ENCODE assay signal across 1 cellular context in the genomic region with DNA sequence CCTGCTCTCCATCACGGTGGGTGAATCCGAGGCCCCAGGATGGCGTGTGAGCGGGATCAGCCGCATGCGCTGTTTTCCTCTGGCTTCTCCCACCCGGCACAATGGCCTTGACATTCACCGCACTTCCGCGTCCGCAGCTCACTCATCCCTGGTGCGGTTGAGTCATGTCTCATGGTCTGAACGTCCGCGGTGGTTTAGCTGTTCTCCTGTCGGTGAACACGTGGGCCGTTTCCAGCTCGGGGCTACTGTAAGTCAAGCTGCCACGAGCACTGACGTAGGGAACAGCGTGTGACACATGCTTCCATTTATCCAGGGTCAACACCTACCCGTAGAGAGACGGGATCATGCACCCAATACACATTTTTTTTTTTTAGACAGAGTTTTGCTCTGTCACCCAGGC.
TF ChIP-seq lines count a peak whose summit lies in the region.

No MANE protein-coding gene starts in this region.

TF ChIP-seq in K562, 482 proteins besides CTCF, POLR2A, EP300 and RAD21 (continued from another document and continues in another):
- TF ChIP-seq, protein P1, sequence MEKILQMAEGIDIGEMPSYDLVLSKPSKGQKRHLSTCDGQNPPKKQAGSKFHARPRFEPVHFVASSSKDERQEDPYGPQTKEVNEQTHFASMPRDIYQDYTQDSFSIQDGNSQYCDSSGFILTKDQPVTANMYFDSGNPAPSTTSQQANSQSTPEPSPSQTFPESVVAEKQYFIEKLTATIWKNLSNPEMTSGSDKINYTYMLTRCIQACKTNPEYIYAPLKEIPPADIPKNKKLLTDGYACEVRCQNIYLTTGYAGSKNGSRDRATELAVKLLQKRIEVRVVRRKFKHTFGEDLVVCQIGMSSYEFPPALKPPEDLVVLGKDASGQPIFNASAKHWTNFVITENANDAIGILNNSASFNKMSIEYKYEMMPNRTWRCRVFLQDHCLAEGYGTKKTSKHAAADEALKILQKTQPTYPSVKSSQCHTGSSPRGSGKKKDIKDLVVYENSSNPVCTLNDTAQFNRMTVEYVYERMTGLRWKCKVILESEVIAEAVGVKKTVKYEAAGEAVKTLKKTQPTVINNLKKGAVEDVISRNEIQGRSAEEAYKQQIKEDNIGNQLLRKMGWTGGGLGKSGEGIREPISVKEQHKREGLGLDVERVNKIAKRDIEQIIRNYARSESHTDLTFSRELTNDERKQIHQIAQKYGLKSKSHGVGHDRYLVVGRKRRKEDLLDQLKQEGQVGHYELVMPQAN (IDR thresholded peaks at IDR 0.05; ENCODE audit: borderline replicate concordance) = peak; percentile 54; the same call in 1 of the 2 replicates
- TF ChIP-seq, protein P2, sequence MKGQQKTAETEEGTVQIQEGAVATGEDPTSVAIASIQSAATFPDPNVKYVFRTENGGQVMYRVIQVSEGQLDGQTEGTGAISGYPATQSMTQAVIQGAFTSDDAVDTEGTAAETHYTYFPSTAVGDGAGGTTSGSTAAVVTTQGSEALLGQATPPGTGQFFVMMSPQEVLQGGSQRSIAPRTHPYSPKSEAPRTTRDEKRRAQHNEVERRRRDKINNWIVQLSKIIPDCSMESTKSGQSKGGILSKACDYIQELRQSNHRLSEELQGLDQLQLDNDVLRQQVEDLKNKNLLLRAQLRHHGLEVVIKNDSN (CRISPR knock-in tag; IDR thresholded peaks at IDR 0.05) = peak; percentile 77
- TF ChIP-seq, protein P3, sequence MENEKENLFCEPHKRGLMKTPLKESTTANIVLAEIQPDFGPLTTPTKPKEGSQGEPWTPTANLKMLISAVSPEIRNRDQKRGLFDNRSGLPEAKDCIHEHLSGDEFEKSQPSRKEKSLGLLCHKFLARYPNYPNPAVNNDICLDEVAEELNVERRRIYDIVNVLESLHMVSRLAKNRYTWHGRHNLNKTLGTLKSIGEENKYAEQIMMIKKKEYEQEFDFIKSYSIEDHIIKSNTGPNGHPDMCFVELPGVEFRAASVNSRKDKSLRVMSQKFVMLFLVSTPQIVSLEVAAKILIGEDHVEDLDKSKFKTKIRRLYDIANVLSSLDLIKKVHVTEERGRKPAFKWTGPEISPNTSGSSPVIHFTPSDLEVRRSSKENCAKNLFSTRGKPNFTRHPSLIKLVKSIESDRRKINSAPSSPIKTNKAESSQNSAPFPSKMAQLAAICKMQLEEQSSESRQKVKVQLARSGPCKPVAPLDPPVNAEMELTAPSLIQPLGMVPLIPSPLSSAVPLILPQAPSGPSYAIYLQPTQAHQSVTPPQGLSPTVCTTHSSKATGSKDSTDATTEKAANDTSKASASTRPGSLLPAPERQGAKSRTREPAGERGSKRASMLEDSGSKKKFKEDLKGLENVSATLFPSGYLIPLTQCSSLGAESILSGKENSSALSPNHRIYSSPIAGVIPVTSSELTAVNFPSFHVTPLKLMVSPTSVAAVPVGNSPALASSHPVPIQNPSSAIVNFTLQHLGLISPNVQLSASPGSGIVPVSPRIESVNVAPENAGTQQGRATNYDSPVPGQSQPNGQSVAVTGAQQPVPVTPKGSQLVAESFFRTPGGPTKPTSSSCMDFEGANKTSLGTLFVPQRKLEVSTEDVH (IDR thresholded peaks at IDR 0.05; ENCODE audit: low read depth, partially characterized antibody) = no peak
- TF ChIP-seq RBM34 (IDR thresholded peaks at IDR 0.05; ENCODE audit: borderline replicate concordance, insufficient read depth, low read length) (no peak), NUFIP1 (IDR thresholded peaks at IDR 0.05; ENCODE audit: partially characterized antibody) (no peak), ZC3H4 (CRISPR knock-in tag; IDR thresholded peaks at IDR 0.05; ENCODE audit: borderline replicate concordance) (no peak), FOSL1 (tag; conservative IDR thresholded peaks at IDR 0.05) (peak; percentile 81), HMG20B (CRISPR knock-in tag; IDR thresholded peaks at IDR 0.05) (no peak), CREM (IDR thresholded peaks at IDR 0.05; ENCODE audit: low read depth) (peak; percentile 55), SLC30A9 (CRISPR knock-in tag; IDR thresholded peaks at IDR 0.05) (no peak), ZNF146 (CRISPR knock-in tag; IDR thresholded peaks at IDR 0.05; ENCODE audit: unreplicated experiment) (no peak), HDAC6 (IDR thresholded peaks at IDR 0.05; ENCODE audit: low read depth, low read length) (no peak), SIN3B (IDR thresholded peaks at IDR 0.05; ENCODE audit: low read depth) (no peak), STAT5A (IDR thresholded peaks at IDR 0.05; ENCODE audit: borderline replicate concordance, low read length) (no peak), HDAC1 (IDR thresholded peaks at IDR 0.05) (peak in 1 of 2 experiments; percentile 59; a peak in 1 of 4 replicates), MEIS2 (IDR thresholded peaks at IDR 0.05; ENCODE audit: partially characterized antibody) (peak; percentile 67), SMC3 (conservative IDR thresholded peaks at IDR 0.05; ENCODE audit: insufficient read depth, low read depth, low read length) (no peak), ZNF165 (CRISPR knock-in tag; IDR thresholded peaks at IDR 0.05; ENCODE audit: borderline replicate concordance) (no peak), ZNF197 (CRISPR knock-in tag; IDR thresholded peaks at IDR 0.05; ENCODE audit: low read depth) (no peak), RBM22 (IDR thresholded peaks at IDR 0.05; ENCODE audit: low read depth, low read length, poor library complexity, severe bottlenecking) (no peak), HOXB6 (CRISPR knock-in tag; IDR thresholded peaks at IDR 0.05; ENCODE audit: borderline replicate concordance) (no peak)
- TF ChIP-seq, protein P4, sequence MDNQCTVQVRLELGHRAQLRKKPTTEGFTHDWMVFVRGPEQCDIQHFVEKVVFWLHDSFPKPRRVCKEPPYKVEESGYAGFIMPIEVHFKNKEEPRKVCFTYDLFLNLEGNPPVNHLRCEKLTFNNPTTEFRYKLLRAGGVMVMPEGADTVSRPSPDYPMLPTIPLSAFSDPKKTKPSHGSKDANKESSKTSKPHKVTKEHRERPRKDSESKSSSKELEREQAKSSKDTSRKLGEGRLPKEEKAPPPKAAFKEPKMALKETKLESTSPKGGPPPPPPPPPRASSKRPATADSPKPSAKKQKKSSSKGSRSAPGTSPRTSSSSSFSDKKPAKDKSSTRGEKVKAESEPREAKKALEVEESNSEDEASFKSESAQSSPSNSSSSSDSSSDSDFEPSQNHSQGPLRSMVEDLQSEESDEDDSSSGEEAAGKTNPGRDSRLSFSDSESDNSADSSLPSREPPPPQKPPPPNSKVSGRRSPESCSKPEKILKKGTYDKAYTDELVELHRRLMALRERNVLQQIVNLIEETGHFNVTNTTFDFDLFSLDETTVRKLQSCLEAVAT (IDR thresholded peaks at IDR 0.05) = no peak; a peak in 1 of 4 replicates
- TF ChIP-seq, protein P5, sequence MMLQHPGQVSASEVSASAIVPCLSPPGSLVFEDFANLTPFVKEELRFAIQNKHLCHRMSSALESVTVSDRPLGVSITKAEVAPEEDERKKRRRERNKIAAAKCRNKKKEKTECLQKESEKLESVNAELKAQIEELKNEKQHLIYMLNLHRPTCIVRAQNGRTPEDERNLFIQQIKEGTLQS (IDR thresholded peaks at IDR 0.05) = peak; percentile 47; the same call in 1 of the 2 replicates
- TF ChIP-seq, protein P5 (CRISPR knock-in tag; conservative IDR thresholded peaks at IDR 0.05) = no peak
- TF ChIP-seq, protein P6, sequence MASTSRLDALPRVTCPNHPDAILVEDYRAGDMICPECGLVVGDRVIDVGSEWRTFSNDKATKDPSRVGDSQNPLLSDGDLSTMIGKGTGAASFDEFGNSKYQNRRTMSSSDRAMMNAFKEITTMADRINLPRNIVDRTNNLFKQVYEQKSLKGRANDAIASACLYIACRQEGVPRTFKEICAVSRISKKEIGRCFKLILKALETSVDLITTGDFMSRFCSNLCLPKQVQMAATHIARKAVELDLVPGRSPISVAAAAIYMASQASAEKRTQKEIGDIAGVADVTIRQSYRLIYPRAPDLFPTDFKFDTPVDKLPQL (IDR thresholded peaks at IDR 0.05; ENCODE audit: extremely low read depth, insufficient read length) = no peak
- TF ChIP-seq, protein P7, sequence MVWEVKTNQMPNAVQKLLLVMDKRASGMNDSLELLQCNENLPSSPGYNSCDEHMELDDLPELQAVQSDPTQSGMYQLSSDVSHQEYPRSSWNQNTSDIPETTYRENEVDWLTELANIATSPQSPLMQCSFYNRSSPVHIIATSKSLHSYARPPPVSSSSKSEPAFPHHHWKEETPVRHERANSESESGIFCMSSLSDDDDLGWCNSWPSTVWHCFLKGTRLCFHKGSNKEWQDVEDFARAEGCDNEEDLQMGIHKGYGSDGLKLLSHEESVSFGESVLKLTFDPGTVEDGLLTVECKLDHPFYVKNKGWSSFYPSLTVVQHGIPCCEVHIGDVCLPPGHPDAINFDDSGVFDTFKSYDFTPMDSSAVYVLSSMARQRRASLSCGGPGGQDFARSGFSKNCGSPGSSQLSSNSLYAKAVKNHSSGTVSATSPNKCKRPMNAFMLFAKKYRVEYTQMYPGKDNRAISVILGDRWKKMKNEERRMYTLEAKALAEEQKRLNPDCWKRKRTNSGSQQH (CRISPR knock-in tag; IDR thresholded peaks at IDR 0.05) = no peak
- TF ChIP-seq, protein P8, sequence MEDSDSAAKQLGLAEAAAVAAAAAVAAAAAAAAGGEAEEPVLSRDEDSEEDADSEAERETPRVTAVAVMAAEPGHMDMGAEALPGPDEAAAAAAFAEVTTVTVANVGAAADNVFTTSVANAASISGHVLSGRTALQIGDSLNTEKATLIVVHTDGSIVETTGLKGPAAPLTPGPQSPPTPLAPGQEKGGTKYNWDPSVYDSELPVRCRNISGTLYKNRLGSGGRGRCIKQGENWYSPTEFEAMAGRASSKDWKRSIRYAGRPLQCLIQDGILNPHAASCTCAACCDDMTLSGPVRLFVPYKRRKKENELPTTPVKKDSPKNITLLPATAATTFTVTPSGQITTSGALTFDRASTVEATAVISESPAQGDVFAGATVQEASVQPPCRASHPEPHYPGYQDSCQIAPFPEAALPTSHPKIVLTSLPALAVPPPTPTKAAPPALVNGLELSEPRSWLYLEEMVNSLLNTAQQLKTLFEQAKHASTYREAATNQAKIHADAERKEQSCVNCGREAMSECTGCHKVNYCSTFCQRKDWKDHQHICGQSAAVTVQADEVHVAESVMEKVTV (CRISPR knock-in tag; IDR thresholded peaks at IDR 0.05) = no peak
- TF ChIP-seq, protein P9, sequence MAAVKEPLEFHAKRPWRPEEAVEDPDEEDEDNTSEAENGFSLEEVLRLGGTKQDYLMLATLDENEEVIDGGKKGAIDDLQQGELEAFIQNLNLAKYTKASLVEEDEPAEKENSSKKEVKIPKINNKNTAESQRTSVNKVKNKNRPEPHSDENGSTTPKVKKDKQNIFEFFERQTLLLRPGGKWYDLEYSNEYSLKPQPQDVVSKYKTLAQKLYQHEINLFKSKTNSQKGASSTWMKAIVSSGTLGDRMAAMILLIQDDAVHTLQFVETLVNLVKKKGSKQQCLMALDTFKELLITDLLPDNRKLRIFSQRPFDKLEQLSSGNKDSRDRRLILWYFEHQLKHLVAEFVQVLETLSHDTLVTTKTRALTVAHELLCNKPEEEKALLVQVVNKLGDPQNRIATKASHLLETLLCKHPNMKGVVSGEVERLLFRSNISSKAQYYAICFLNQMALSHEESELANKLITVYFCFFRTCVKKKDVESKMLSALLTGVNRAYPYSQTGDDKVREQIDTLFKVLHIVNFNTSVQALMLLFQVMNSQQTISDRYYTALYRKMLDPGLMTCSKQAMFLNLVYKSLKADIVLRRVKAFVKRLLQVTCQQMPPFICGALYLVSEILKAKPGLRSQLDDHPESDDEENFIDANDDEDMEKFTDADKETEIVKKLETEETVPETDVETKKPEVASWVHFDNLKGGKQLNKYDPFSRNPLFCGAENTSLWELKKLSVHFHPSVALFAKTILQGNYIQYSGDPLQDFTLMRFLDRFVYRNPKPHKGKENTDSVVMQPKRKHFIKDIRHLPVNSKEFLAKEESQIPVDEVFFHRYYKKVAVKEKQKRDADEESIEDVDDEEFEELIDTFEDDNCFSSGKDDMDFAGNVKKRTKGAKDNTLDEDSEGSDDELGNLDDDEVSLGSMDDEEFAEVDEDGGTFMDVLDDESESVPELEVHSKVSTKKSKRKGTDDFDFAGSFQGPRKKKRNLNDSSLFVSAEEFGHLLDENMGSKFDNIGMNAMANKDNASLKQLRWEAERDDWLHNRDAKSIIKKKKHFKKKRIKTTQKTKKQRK (IDR thresholded peaks at IDR 0.05; ENCODE audit: borderline replicate concordance, low read depth, low read length) = no peak
- TF ChIP-seq, protein P10, sequence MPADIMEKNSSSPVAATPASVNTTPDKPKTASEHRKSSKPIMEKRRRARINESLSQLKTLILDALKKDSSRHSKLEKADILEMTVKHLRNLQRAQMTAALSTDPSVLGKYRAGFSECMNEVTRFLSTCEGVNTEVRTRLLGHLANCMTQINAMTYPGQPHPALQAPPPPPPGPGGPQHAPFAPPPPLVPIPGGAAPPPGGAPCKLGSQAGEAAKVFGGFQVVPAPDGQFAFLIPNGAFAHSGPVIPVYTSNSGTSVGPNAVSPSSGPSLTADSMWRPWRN (IDR thresholded peaks at IDR 0.05; ENCODE audit: low read depth) = 0 out of 2 replicates have a peak, but pooled peaks have one; percentile 24
